34 cellular contexts compared by ENCODE assay signal in the genomic region with DNA sequence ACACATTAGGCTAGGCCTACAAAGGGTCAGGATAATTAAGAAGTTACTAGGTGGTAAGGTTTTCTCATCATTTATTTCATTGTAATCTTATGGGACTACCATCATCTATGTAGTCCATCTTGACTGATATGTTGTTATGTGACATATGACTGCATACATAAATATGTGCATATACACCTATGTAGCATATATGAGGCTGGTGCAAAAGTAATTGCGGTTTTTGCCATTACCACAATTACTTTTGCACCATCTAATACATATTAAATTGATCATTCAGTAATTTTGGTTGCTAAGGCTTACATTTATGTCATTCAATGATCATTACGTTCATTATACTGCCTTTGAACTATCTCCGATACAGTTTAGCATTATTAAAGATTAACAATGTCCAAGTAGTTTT.
"Had no signal": no experiment of that assay in that cellular context is flagged by ENCODE, and none has a peak within 500 bp of the region (broad histone marks: within the 10 kb centered on the region; RNA-seq: fewer than 3 reads in every experiment).

No MANE protein-coding gene starts in this region.

- DNase-seq: Karpas-422, Kasumi-1, MM.1S, MV-4-11, NCI-H1048, NCI-H1092, NCI-H1092 treated with DMSO at 0.1 percent for 48 hours, NCI-H1105, NCI-H1105 treated with DMSO at 0.1 percent for 48 hours, NCI-H1417, NCI-H1417 treated with DMSO at 0.1 percent for 48 hours, NCI-H1436 treated with DMSO at 0.1 percent for 48 hours, NCI-H146, NCI-H1694, NCI-H1694 treated with DMSO at 0.1 percent for 48 hours, NCI-H187, NCI-H187 treated with DMSO at 0.1 percent for 48 hours, NCI-H1930, NCI-H2029, NCI-H2029 treated with DMSO at 0.1 percent for 48 hours, NCI-H2081, NCI-H2081 treated with DMSO at 0.1 percent for 48 hours, NCI-H2107, NCI-H2171, NCI-H2171 treated with DMSO at 0.1 percent for 48 hours, NCI-H2227 treated with DMSO at 0.1 percent for 48 hours, NCI-H226, NCI-H345, NCI-H446, NCI-H446 treated with DMSO at 0.1 percent for 48 hours, NCI-H510A, NCI-H510A treated with DMSO at 0.1 percent for 48 hours, NCI-H524, NCI-H524 treated with DMSO at 0.1 percent for 48 hours had no signal
